12 cellular contexts compared by ENCODE assay signal in the genomic region with DNA sequence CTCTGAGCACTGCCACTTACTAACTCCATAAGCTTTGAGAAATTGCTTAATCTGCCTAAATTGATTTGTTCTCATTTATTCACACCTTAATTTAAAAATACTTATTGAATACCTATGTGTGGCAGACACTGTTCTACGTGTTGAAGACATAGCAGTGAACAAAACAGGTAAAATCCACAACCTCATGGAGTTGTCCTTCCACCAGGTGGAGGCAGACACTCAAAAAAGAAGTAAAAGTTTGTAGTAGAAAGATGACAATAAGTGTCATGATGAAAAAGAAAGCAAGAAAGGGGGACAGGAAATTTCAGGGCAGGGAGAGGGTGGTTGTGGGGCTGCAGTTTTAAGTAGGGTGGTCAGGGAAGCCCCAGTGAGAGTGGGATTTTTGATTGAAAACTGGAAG.
DNase-seq lines count a peak whose midpoint lies in the region; ATAC-seq, FAIRE-seq and TF ChIP-seq lines count a peak whose summit lies in the region.
"Had no signal": no experiment of that assay in that cellular context is flagged by ENCODE, and none has a peak within 500 bp of the region (broad histone marks: within the 10 kb centered on the region; RNA-seq: fewer than 3 reads in every experiment).

No MANE protein-coding gene starts in this region.

- no peak overlapping the region for H2AFZ ChIP-seq in HepG2 (ENCODE audit: low read length)

- intact Hi-C loops in HepG2 (cut with micrococcal nuclease; ENCODE audit: unreplicated experiment) (no loop called here), right lobe of liver (cut with DNase I) (no loop called here)

- peak; percentile 42; the same call in 1 of the 3 replicates for ATAC-seq in HepG2
- ATAC-seq in right lobe of liver = no peak
- no peak for ATAC-seq in GM19455 (IDR thresholded peaks at IDR 0.05; ENCODE audit: unreplicated experiment)
- ATAC-seq: activated CD8-positive, alpha-beta T cell treated with anti-CD3 and anti-CD28 coated beads, Interleukin-2, amount 10 ng/mL, durations not matched to agents 7 days and 5 days had no signal

- H3K4me1 ChIP-seq in HepG2 (ENCODE audit: insufficient read depth, low read length) = no peaks in the 10 kb centered on the region
- H3K4me1 ChIP-seq in right lobe of liver = no peaks in the 10 kb centered on the region
- H3K4me1 ChIP-seq: SJSA1 had no signal

- TF ChIP-seq POLR2A in HepG2 (IDR thresholded peaks at IDR 0.05; ENCODE audit: insufficient read depth in 1 of 2, low read depth in 2 of 2, low read length in 2 of 2) (no peak), right lobe of liver (IDR thresholded peaks at IDR 0.05) (no peak)

- no peaks in the 10 kb centered on the region for H3K79me2 ChIP-seq in HepG2 (ENCODE audit: insufficient read depth, low read length)

- no peak overlapping the region for H3K4me2 ChIP-seq in HepG2 (ENCODE audit: low read depth, low read length)

- 0% methylated on average over 1 of the region's 1 CpG for WGBS in HepG2 (ENCODE audit: low lambda C conversion rate)
- WGBS in right lobe of liver (ENCODE audit: insufficient coverage, low coverage, low lambda C conversion rate, missing lambda C conversion rate) = 47% methylated on average over 1 of the region's 1 CpG

- H3K27me3 ChIP-seq in HepG2 (ENCODE audit: control insufficient read depth in 1 of 2, insufficient read depth in 2 of 2, low read length in 2 of 2) (peaks cover 3 to 26% of the 10 kb centered on the region in 2 experiments; a peak in 3 of 5 replicates), right lobe of liver (no peaks in the 10 kb centered on the region)
- H3K27me3 ChIP-seq: ovary had no signal

- no peaks in the 10 kb centered on the region for H3K36me3 ChIP-seq in HepG2 (replicated peaks in 1 of 2; ENCODE audit: control insufficient read depth in 1 of 2, insufficient read depth in 2 of 2, low read length in 2 of 2)
- H3K36me3 ChIP-seq in right lobe of liver = no peaks in the 10 kb centered on the region
- H3K36me3 ChIP-seq: ovary, SJSA1 had no signal

- TF ChIP-seq EP300 in HepG2 (IDR thresholded peaks at IDR 0.05; ENCODE audit: low read depth in 2 of 2, low read length in 2 of 2) (no peak), HepG2 (CRISPR knock-in tag; IDR thresholded peaks at IDR 0.05; ENCODE audit: borderline replicate concordance) (no peak)

- DNase-seq in HepG2 (ENCODE audit: low spot score) = no peak
- no peak for DNase-seq in right lobe of liver
- DNase-seq in NCI-H69 (lab: John Stamatoyannopoulos, UW) = peak; percentile 62
- no peak for DNase-seq in chondrocyte (ENCODE audit: low spot score)
- DNase-seq in middle frontal gyrus (ENCODE audit: extremely low spot score, low spot score) = no peak
- no peak for DNase-seq in activated CD4-positive, alpha-beta T cell treated with anti-CD3 and anti-CD28 coated beads, Interleukin-2, amount 10 ng/mL, durations not matched to agents 7 days and 5 days
- no peak for DNase-seq in stimulated activated CD4-positive, alpha-beta T cell treated with anti-CD3 and anti-CD28 coated beads, Interleukin-15, amount 100 ng/mL, for 24 hours
- DNase-seq: activated CD8-positive, alpha-beta T cell treated with anti-CD3 and anti-CD28 coated beads, Interleukin-2, amount 10 ng/mL, durations not matched to agents 7 days and 5 days; NCI-H1436; ovary had no signal

- H3K4me3 Mint-ChIP-seq in chondrocyte (ENCODE audit: unreplicated experiment) = no peak overlapping the region
- H3K4me3 Mint-ChIP-seq in activated CD4-positive, alpha-beta T cell treated with anti-CD3 and anti-CD28 coated beads, Interleukin-2, amount 10 ng/mL, durations not matched to agents 7 days and 5 days = no peak overlapping the region
- H3K4me3 Mint-ChIP-seq: activated CD8-positive, alpha-beta T cell treated with anti-CD3 and anti-CD28 coated beads, Interleukin-2, amount 10 ng/mL, durations not matched to agents 7 days and 5 days had no signal

- no peak overlapping the region for H3K27ac Mint-ChIP-seq in chondrocyte (ENCODE audit: unreplicated experiment)
- no peak overlapping the region for H3K27ac Mint-ChIP-seq in activated CD4-positive, alpha-beta T cell treated with anti-CD3 and anti-CD28 coated beads, Interleukin-2, amount 10 ng/mL, durations not matched to agents 7 days and 5 days
- H3K27ac Mint-ChIP-seq: activated CD8-positive, alpha-beta T cell treated with anti-CD3 and anti-CD28 coated beads, Interleukin-2, amount 10 ng/mL, durations not matched to agents 7 days and 5 days had no signal

- no peaks in the 10 kb centered on the region for H3K4me1 Mint-ChIP-seq in chondrocyte (ENCODE audit: low read depth)
- no peaks in the 10 kb centered on the region for H3K4me1 Mint-ChIP-seq in activated CD4-positive, alpha-beta T cell treated with anti-CD3 and anti-CD28 coated beads, Interleukin-2, amount 10 ng/mL, durations not matched to agents 7 days and 5 days

- POLR2A ChIA-PET in HepG2 (lab: Yijun Ruan, JAX) = no interaction called here
- POLR2A ChIA-PET in activated CD4-positive, alpha-beta T cell treated with anti-CD3 and anti-CD28 coated beads, Interleukin-2, amount 10 ng/mL, durations not matched to agents 7 days and 5 days (lab: Charles Lee) = no interaction called here

- CTCF ChIA-PET in HepG2 (lab: Yijun Ruan, JAX; ENCODE audit: low intra/inter-chr PET ratio, low total read pairs) = no interaction called here
- CTCF ChIA-PET in activated CD4-positive, alpha-beta T cell treated with anti-CD3 and anti-CD28 coated beads, Interleukin-2, amount 10 ng/mL, durations not matched to agents 7 days and 5 days (lab: Charles Lee) = no interaction called here

- TF ChIP-seq CTCF in HepG2 (CRISPR knock-in tag; IDR thresholded peaks at IDR 0.05) (peak; percentile 41), right lobe of liver (IDR thresholded peaks at IDR 0.05) (peak in 1 of 4 donors; percentile 10), chondrocyte (IDR thresholded peaks at IDR 0.05) (peak; percentile 46)

- TF ChIP-seq RAD21 in HepG2 (CRISPR knock-in tag; IDR thresholded peaks at IDR 0.05) = no peak

- no peaks in the 10 kb centered on the region for H4K20me1 ChIP-seq in HepG2 (ENCODE audit: insufficient read depth, low read length)

- in situ Hi-C loops in HepG2 (cut with HindIII; ENCODE audit: extremely low pct_ligation_motif_present, low pct_unique_long_range_greater_than_20kb) = no loop called here

- BruUV-seq in HepG2 (replicated peaks; lab: Mats Ljungman, UMichigan) = no TSS peak

- H3K27ac ChIP-seq in HepG2 (ENCODE audit: extremely low read length, insufficient read depth, low read length) = no peak overlapping the region
- no peak overlapping the region for H3K27ac ChIP-seq in right lobe of liver
- H3K27ac ChIP-seq: ovary, SJSA1 had no signal

- peaks cover 13% of the 10 kb centered on the region for H3K27me3 Mint-ChIP-seq in chondrocyte (ENCODE audit: low read depth)
- no peaks in the 10 kb centered on the region for H3K27me3 Mint-ChIP-seq in activated CD4-positive, alpha-beta T cell treated with anti-CD3 and anti-CD28 coated beads, Interleukin-2, amount 10 ng/mL, durations not matched to agents 7 days and 5 days

- H3K9me3 ChIP-seq in HepG2 (ENCODE audit: low read length) (no peaks in the 10 kb centered on the region), right lobe of liver (no peaks in the 10 kb centered on the region)
- H3K9me3 ChIP-seq: ovary, SJSA1 had no signal

- FAIRE-seq in HepG2 (lab: Jason Lieb, UNC) = peak; percentile 32

- H3K9ac ChIP-seq in HepG2 (ENCODE audit: insufficient read depth, low read depth, low read length) = no peak overlapping the region

- H3K36me3 Mint-ChIP-seq in chondrocyte (ENCODE audit: low read depth) = no peaks in the 10 kb centered on the region
- no peaks in the 10 kb centered on the region for H3K36me3 Mint-ChIP-seq in activated CD4-positive, alpha-beta T cell treated with anti-CD3 and anti-CD28 coated beads, Interleukin-2, amount 10 ng/mL, durations not matched to agents 7 days and 5 days (ENCODE audit: low read depth)

- no peaks in the 10 kb centered on the region for H3K9me3 Mint-ChIP-seq in chondrocyte (ENCODE audit: low read depth)
- H3K9me3 Mint-ChIP-seq in activated CD4-positive, alpha-beta T cell treated with anti-CD3 and anti-CD28 coated beads, Interleukin-2, amount 10 ng/mL, durations not matched to agents 7 days and 5 days = no peaks in the 10 kb centered on the region

- H3K4me3 ChIP-seq in HepG2 (replicated peaks in 1 of 3; ENCODE audit: insufficient read depth in 1 of 3, low read depth in 2 of 3, low read length in 3 of 3) (no peak overlapping the region), right lobe of liver (no peak overlapping the region)
- H3K4me3 ChIP-seq: ovary, SJSA1 had no signal

TF ChIP-seq in HepG2, 621 proteins besides CTCF, POLR2A, EP300 and RAD21:
- TF ChIP-seq ZNF18 (CRISPR knock-in tag; IDR thresholded peaks at IDR 0.05; ENCODE audit: insufficient replicate concordance) (no peak), ZNF589 (CRISPR knock-in tag; conservative IDR thresholded peaks at IDR 0.05) (no peak), ZBTB7A (CRISPR knock-in tag; IDR thresholded peaks at IDR 0.05) (no peak), STAG1 (CRISPR knock-in tag; IDR thresholded peaks at IDR 0.05) (peak; percentile 53), ZFP82 (CRISPR knock-in tag; IDR thresholded peaks at IDR 0.05; ENCODE audit: borderline replicate concordance) (no peak)
